Comparison of ENCODE assay signal across 2 cellular contexts in genomic region chr14:75934998-75935628, GRCh38.
TF ChIP-seq lines count a peak whose summit lies in the region.

No MANE protein-coding gene starts in this region.

TF ChIP-seq in K562, 482 proteins besides CTCF, POLR2A, EP300 and RAD21 (continues in another document):
- TF ChIP-seq SMARCA4 (IDR thresholded peaks at IDR 0.05) (peak; percentile 67), ARID1B (IDR thresholded peaks at IDR 0.05) (peak; percentile 87), ZNF316 (IDR thresholded peaks at IDR 0.05) (peak; percentile 58), POLR2G (IDR thresholded peaks at IDR 0.05; ENCODE audit: low read depth, low read length) (no peak), ZNF445 (CRISPR knock-in tag; IDR thresholded peaks at IDR 0.05; ENCODE audit: low read depth) (no peak), DPF2 (IDR thresholded peaks at IDR 0.05) (peak; percentile 58), LEF1 (IDR thresholded peaks at IDR 0.05) (peak; percentile 80), SMAD1 (IDR thresholded peaks at IDR 0.05; ENCODE audit: low read depth, low read length, partially characterized antibody) (no peak), ILF3 (IDR thresholded peaks at IDR 0.05; ENCODE audit: borderline replicate concordance) (no peak), ETV6 (IDR thresholded peaks at IDR 0.05; ENCODE audit: borderline replicate concordance in 1 of 2, low read depth in 2 of 2, low read length in 1 of 2) (no peak), ETV6 (CRISPR knock-in tag; IDR thresholded peaks at IDR 0.05; ENCODE audit: borderline replicate concordance) (no peak), JUND (IDR thresholded peaks at IDR 0.05; ENCODE audit: borderline replicate concordance, low read depth, low read length) (0 out of 2 replicates have a peak, but pooled peaks have one; percentile 2), JUND (tag; IDR thresholded peaks at IDR 0.05; ENCODE audit: borderline replicate concordance, low read depth, low read length) (no peak; the same call in 2 of the 3 replicates), TAL1 (IDR thresholded peaks at IDR 0.05) (peak; percentile 70), MTA2 (IDR thresholded peaks at IDR 0.05; ENCODE audit: low read depth) (peak; percentile 43; the same call in 1 of the 2 replicates), ZNF354B (CRISPR knock-in tag; IDR thresholded peaks at IDR 0.05) (no peak), SOX6 (IDR thresholded peaks at IDR 0.05) (peak; percentile 90), CBFA2T3 (IDR thresholded peaks at IDR 0.05) (peak; percentile 82), NCOR1 (IDR thresholded peaks at IDR 0.05) (peak; percentile 58; the same call in 1 of the 2 replicates), ZNF699 (CRISPR knock-in tag; IDR thresholded peaks at IDR 0.05; ENCODE audit: insufficient replicate concordance) (no peak), TCF7 (IDR thresholded peaks at IDR 0.05; ENCODE audit: borderline replicate concordance) (no peak), TSHZ1 (CRISPR knock-in tag; IDR thresholded peaks at IDR 0.05) (no peak), MEIS2 (IDR thresholded peaks at IDR 0.05; ENCODE audit: partially characterized antibody) (peak; percentile 52), POU5F1 (IDR thresholded peaks at IDR 0.05; ENCODE audit: borderline replicate concordance, low read depth, low read length, partially characterized antibody) (no peak), RFX7 (CRISPR knock-in tag; IDR thresholded peaks at IDR 0.05) (no peak), NCOA1 (IDR thresholded peaks at IDR 0.05; ENCODE audit: low read depth) (peak; percentile 39; the same call in 1 of the 2 replicates), FOXK2 (conservative IDR thresholded peaks at IDR 0.05 in 1 of 2, IDR thresholded peaks at IDR 0.05 in 1 of 2; ENCODE audit: low read depth in 2 of 2) (peak; percentile 43 to 48; a peak in 2 of 4 replicates), NRF1 (conservative IDR thresholded peaks at IDR 0.05 in 1 of 2, IDR thresholded peaks at IDR 0.05 in 1 of 2) (no peak), ZNF75A (CRISPR knock-in tag; IDR thresholded peaks at IDR 0.05) (no peak), NCOA4 (IDR thresholded peaks at IDR 0.05; ENCODE audit: partially characterized antibody) (no peak), FOXJ3 (CRISPR knock-in tag; IDR thresholded peaks at IDR 0.05) (no peak), ZZZ3 (IDR thresholded peaks at IDR 0.05) (no peak), CAMTA2 (CRISPR knock-in tag; conservative IDR thresholded peaks at IDR 0.05) (no peak), C11orf30 (IDR thresholded peaks at IDR 0.05; ENCODE audit: low read depth) (peak; percentile 37), NBN (IDR thresholded peaks at IDR 0.05; ENCODE audit: low read depth) (no peak), FOXP1 (CRISPR knock-in tag; IDR thresholded peaks at IDR 0.05) (peak; percentile 36; the same call in 1 of the 2 replicates), SMARCA5 (IDR thresholded peaks at IDR 0.05) (no peak), NFIC (IDR thresholded peaks at IDR 0.05) (no peak), TCF3 (CRISPR knock-in tag; IDR thresholded peaks at IDR 0.05) (peak; percentile 86), TEAD4 (IDR thresholded peaks at IDR 0.05; ENCODE audit: low read length) (0 out of 2 replicates have a peak, but pooled peaks have one; percentile 34), TEAD4 (CRISPR knock-in tag; IDR thresholded peaks at IDR 0.05; ENCODE audit: borderline replicate concordance) (no peak), RBBP5 (IDR thresholded peaks at IDR 0.05; ENCODE audit: borderline replicate concordance, insufficient read depth, low read length, poor library complexity, severe bottlenecking) (peak; percentile 41), ZKSCAN8 (CRISPR knock-in tag; IDR thresholded peaks at IDR 0.05) (no peak)
- TF ChIP-seq, protein P1, sequence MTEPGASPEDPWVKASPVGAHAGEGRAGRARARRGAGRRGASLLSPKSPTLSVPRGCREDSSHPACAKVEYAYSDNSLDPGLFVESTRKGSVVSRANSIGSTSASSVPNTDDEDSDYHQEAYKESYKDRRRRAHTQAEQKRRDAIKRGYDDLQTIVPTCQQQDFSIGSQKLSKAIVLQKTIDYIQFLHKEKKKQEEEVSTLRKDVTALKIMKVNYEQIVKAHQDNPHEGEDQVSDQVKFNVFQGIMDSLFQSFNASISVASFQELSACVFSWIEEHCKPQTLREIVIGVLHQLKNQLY (CRISPR knock-in tag; conservative IDR thresholded peaks at IDR 0.05), result no peak
- TF ChIP-seq, protein P2, sequence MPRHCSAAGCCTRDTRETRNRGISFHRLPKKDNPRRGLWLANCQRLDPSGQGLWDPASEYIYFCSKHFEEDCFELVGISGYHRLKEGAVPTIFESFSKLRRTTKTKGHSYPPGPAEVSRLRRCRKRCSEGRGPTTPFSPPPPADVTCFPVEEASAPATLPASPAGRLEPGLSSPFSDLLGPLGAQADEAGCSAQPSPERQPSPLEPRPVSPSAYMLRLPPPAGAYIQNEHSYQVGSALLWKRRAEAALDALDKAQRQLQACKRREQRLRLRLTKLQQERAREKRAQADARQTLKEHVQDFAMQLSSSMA (CRISPR knock-in tag; IDR thresholded peaks at IDR 0.05), result no peak

TF ChIP-seq in neural cell, 6 proteins besides CTCF, POLR2A, EP300 and RAD21:
- TF ChIP-seq REST (IDR thresholded peaks at IDR 0.05; ENCODE audit: borderline replicate concordance) (no peak), POLR2AphosphoS5 (IDR thresholded peaks at IDR 0.05) (peak; percentile 34), EZH2 (IDR thresholded peaks at IDR 0.05; ENCODE audit: borderline replicate concordance, insufficient read depth, low read length, poor library complexity, severe bottlenecking) (no peak)
